ENCODE assay signal across 22 cellular contexts in the genomic region with DNA sequence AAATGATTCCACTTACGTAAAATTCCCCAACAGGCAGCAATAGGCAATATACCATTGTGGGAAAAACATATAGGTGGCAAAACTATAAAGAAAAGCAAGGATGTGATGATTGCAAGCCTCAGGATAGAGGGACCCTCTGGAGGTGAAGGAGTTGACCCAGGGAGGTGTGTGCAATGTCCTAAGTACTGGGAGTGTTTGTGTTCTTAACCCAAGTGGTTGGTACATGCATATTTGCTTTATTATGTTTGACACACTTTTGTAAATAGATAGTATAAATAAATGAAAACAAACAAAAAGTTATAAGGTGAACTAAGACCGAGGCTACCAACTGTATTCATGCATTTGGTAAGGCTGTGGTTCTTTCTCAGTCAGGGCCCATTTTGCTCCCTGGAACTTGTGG.
"Had no signal": no experiment of that assay in that cellular context is flagged by ENCODE, and none has a peak within 500 bp of the region (broad histone marks: within the 10 kb centered on the region; RNA-seq: fewer than 3 reads in every experiment).

No MANE protein-coding gene starts in this region.

- H3K36me3 ChIP-seq: neural progenitor cell had no signal

- H3K4me1 ChIP-seq: neural progenitor cell, suprapubic skin, tibial nerve had no signal

- ATAC-seq: activated naive CD4-positive, alpha-beta T cell treated with anti-CD3 and anti-CD28 coated beads, Interleukin-2, amount 50 U/mL, for 72 hours; activated T-cell treated with anti-CD3 and anti-CD28 coated beads, Interleukin-2, amount 50 U/mL, for 72 hours; effector memory CD8-positive, alpha-beta T cell; esophagus mucosa; left lobe of liver; naive thymus-derived CD8-positive, alpha-beta T cell; sciatic nerve; stimulated activated memory B cell treated with anti-CD40 and anti-IgM and Interleukin-4, amounts not matched to agents 10 μg/mL and 1 μg/mL and 100 μg/mL, for 72 hours had no signal

- H3K36me3 Mint-ChIP-seq: neural progenitor cell had no signal

- H3K9me3 ChIP-seq: suprapubic skin had no signal

- H3K27me3 ChIP-seq: dorsolateral prefrontal cortex, stomach, suprapubic skin, tibial nerve had no signal

- H3K27ac ChIP-seq: dorsolateral prefrontal cortex, neural progenitor cell, stomach, suprapubic skin, tibial nerve had no signal

- H3K4me2 ChIP-seq: neural progenitor cell, smooth muscle cell had no signal

- DNase-seq: activated B cell treated with CpG ODN at 0.5 μM for 24 hours; activated CD4-positive, alpha-beta T cell treated with anti-CD3 and anti-CD28 coated beads for 4 hours; activated effector memory CD4-positive, alpha-beta T cell treated with Interleukin-2 at 50 U/mL for 16 hours; activated T-cell treated with anti-CD3 and anti-CD28 coated beads, Interleukin-2, amount 50 U/mL, for 72 hours; central memory CD4-positive, alpha-beta T cell; dorsolateral prefrontal cortex; effector memory CD8-positive, alpha-beta T cell; foreskin melanocyte; kidney; naive thymus-derived CD8-positive, alpha-beta T cell; stimulated activated CD4-positive, alpha-beta T cell treated with anti-CD3 and anti-CD28 coated beads, Interleukin-15, amount 100 ng/mL, for 24 hours; stomach; T-helper 9 cell had no signal

- H3K4me3 Mint-ChIP-seq: activated B cell treated with CpG ODN at 0.5 μM for 24 hours; activated T-cell treated with anti-CD3 and anti-CD28 coated beads, Interleukin-2, amount 50 U/mL, for 72 hours; effector memory CD8-positive, alpha-beta T cell; neural progenitor cell; stimulated activated memory B cell treated with anti-CD40 and anti-IgM and Interleukin-4, amounts not matched to agents 10 μg/mL and 1 μg/mL and 100 μg/mL, for 72 hours had no signal

- H3K9ac ChIP-seq: neural progenitor cell had no signal

- H3K9me3 Mint-ChIP-seq: effector memory CD8-positive, alpha-beta T cell had no signal

- H3K27ac Mint-ChIP-seq: activated B cell treated with CpG ODN at 0.5 μM for 24 hours; activated naive CD4-positive, alpha-beta T cell treated with anti-CD3 and anti-CD28 coated beads, Interleukin-2, amount 50 U/mL, for 72 hours; activated T-cell treated with anti-CD3 and anti-CD28 coated beads, Interleukin-2, amount 50 U/mL, for 72 hours; effector memory CD8-positive, alpha-beta T cell; neural progenitor cell had no signal

- H3K27me3 Mint-ChIP-seq: activated B cell treated with CpG ODN at 0.5 μM for 24 hours; effector memory CD8-positive, alpha-beta T cell; naive thymus-derived CD8-positive, alpha-beta T cell; stimulated activated memory B cell treated with anti-CD40 and anti-IgM and Interleukin-4, amounts not matched to agents 10 μg/mL and 1 μg/mL and 100 μg/mL, for 72 hours had no signal

- H3K4me3 ChIP-seq: dorsolateral prefrontal cortex, neural progenitor cell, smooth muscle cell, stomach, suprapubic skin, tibial nerve had no signal
